10 cellular contexts compared by ENCODE assay signal in genomic region chr19:14473915-14474578, GRCh38. TPM values are rescaled to one million over a fixed set of nuclear protein-coding genes. Genes with fewer than 3 reads are reported as not detected.
A peak's percentile ranks its signal among the peaks of the same experiment; 100 is the strongest.
DNase-seq lines count a peak whose midpoint lies in the region; ATAC-seq, FAIRE-seq and TF ChIP-seq lines count a peak whose summit lies in the region.
"Had no signal": no experiment of that assay in that cellular context is flagged by ENCODE, and none has a peak within 500 bp of the region (broad histone marks: within the 10 kb centered on the region; RNA-seq: fewer than 3 reads in every experiment).

No MANE protein-coding gene starts in this region.

- H3K9me3 Mint-ChIP-seq in activated CD4-positive, alpha-beta T cell treated with anti-CD3 and anti-CD28 coated beads, Interleukin-2, amount 10 ng/mL, durations not matched to agents 7 days and 5 days = no peaks in the 10 kb centered on the region
- no peaks in the 10 kb centered on the region for H3K9me3 Mint-ChIP-seq in T-cell
- H3K9me3 Mint-ChIP-seq in CD14-positive monocyte = peaks cover 0 to 12% (median 4%) of the 10 kb centered on the region in 7 donors

- H3K4me1 Mint-ChIP-seq in activated CD4-positive, alpha-beta T cell treated with anti-CD3 and anti-CD28 coated beads, Interleukin-2, amount 10 ng/mL, durations not matched to agents 7 days and 5 days = peaks cover 30% of the 10 kb centered on the region
- H3K4me1 Mint-ChIP-seq in T-cell = peaks cover 28 to 39% (median 29%) of the 10 kb centered on the region in 3 donors
- peaks cover 35% of the 10 kb centered on the region for H3K4me1 Mint-ChIP-seq in CD14-positive monocyte

- no peak for FAIRE-seq in kidney (lab: Jason Lieb, UNC)
- FAIRE-seq: GM19239 had no signal

- peaks cover 2 to 13% of the 10 kb centered on the region in 2 donors for H3K36me3 ChIP-seq in kidney (ENCODE audit: control insufficient read depth in 1 of 2, insufficient read depth in 2 of 2, low read length in 2 of 2)
- peaks cover 35% of the 10 kb centered on the region for H3K36me3 ChIP-seq in suprapubic skin
- peaks cover 0 to 46% (median 15%) of the 10 kb centered on the region in 3 donors for H3K36me3 ChIP-seq in esophagus squamous epithelium

- intact Hi-C loops in kidney (cut with DNase I) = no loop called here
- intact Hi-C loops in CD14-positive monocyte (cut with micrococcal nuclease) = loop anchor here in 1 of 2 donors (2.0 to 10.0 kb wide), 2 partner anchors 41 to 279 kb away; partner anchors contain the start of gene PKN1
- intact Hi-C loops in esophagus squamous epithelium (cut with DNase I) = no loop called here

- no peak for TF ChIP-seq CTCF in kidney (IDR thresholded peaks at IDR 0.05; ENCODE audit: borderline replicate concordance, extremely low read depth, insufficient read depth)
- TF ChIP-seq CTCF in suprapubic skin (IDR thresholded peaks at IDR 0.05) = no peak
- TF ChIP-seq CTCF in CD14-positive monocyte (IDR thresholded peaks at IDR 0.05) = no peak
- TF ChIP-seq CTCF in esophagus squamous epithelium (IDR thresholded peaks at IDR 0.05) = no peak

- H3K27me3 Mint-ChIP-seq in activated CD4-positive, alpha-beta T cell treated with anti-CD3 and anti-CD28 coated beads, Interleukin-2, amount 10 ng/mL, durations not matched to agents 7 days and 5 days = peaks cover 16% of the 10 kb centered on the region
- H3K27me3 Mint-ChIP-seq in T-cell (peaks cover 14 to 20% of the 10 kb centered on the region in 2 donors), CD14-positive monocyte (ENCODE audit: low read depth in 3 of 3) (peaks cover 32 to 62% (median 37%) of the 10 kb centered on the region in 3 donors)

- no peak for TF ChIP-seq EP300 in suprapubic skin (IDR thresholded peaks at IDR 0.05)

- H3K27me3 ChIP-seq in suprapubic skin = peaks cover 28% of the 10 kb centered on the region
- peaks cover 0 to 36% (median 0%) of the 10 kb centered on the region in 4 donors for H3K27me3 ChIP-seq in esophagus squamous epithelium

- CTCF ChIA-PET in activated CD4-positive, alpha-beta T cell treated with anti-CD3 and anti-CD28 coated beads, Interleukin-2, amount 10 ng/mL, durations not matched to agents 7 days and 5 days (lab: Charles Lee) = no interaction called here
- CTCF ChIA-PET in T-cell (lab: Charles Lee) = interaction anchor here in 1 of 2 donors (0.7 kb wide), 1 partner anchor 287 kb away, joined by 6 read pairs; no protein-coding TSS in a partner anchor

- ATAC-seq in T-cell (replicated peaks in 1 of 4) (no peak), GM21529 (IDR thresholded peaks at IDR 0.05; ENCODE audit: unreplicated experiment) (no peak)

- H3K36me3 Mint-ChIP-seq in activated CD4-positive, alpha-beta T cell treated with anti-CD3 and anti-CD28 coated beads, Interleukin-2, amount 10 ng/mL, durations not matched to agents 7 days and 5 days (ENCODE audit: low read depth) = peaks cover 16% of the 10 kb centered on the region
- H3K36me3 Mint-ChIP-seq in T-cell (peaks cover 13% of the 10 kb centered on the region), CD14-positive monocyte (peaks cover 25 to 33% of the 10 kb centered on the region in 2 donors)

- H3K4me1 ChIP-seq in kidney (ENCODE audit: control insufficient read depth in 1 of 2, insufficient read depth in 1 of 2, low read depth in 1 of 2, low read length in 2 of 2) = peaks cover 0 to 24% of the 10 kb centered on the region in 2 donors
- peaks cover 62% of the 10 kb centered on the region for H3K4me1 ChIP-seq in suprapubic skin
- peaks cover 36 to 72% (median 50%) of the 10 kb centered on the region in 3 donors for H3K4me1 ChIP-seq in esophagus squamous epithelium

- H3K27ac ChIP-seq in kidney (ENCODE audit: low read depth in 2 of 2, low read length in 2 of 2) = no peak overlapping the region
- no peak overlapping the region for H3K27ac ChIP-seq in suprapubic skin
- peak overlapping the region in 2 of 4 donors; percentile 70 to 77 for H3K27ac ChIP-seq in esophagus squamous epithelium

- H3K9ac ChIP-seq in kidney (ENCODE audit: low read length in 2 of 2) = no peak overlapping the region

- no peak for TF ChIP-seq POLR2A in suprapubic skin (IDR thresholded peaks at IDR 0.05)
- no peak for TF ChIP-seq POLR2A in esophagus squamous epithelium (IDR thresholded peaks at IDR 0.05)

- WGBS in suprapubic skin = 63% methylated on average over 6 of the region's 57 CpGs
- 43% methylated on average over 26 of the region's 57 CpGs; no CpG with 5 or more reads in 1 of the 2 donors for WGBS in esophagus squamous epithelium, 2 donors

- H3K9me3 ChIP-seq in kidney (ENCODE audit: control insufficient read depth in 1 of 2, low read length in 2 of 2) (no peaks in the 10 kb centered on the region), suprapubic skin (no peaks in the 10 kb centered on the region), esophagus squamous epithelium (no peaks in the 10 kb centered on the region)

- H3K4me3 Mint-ChIP-seq in activated CD4-positive, alpha-beta T cell treated with anti-CD3 and anti-CD28 coated beads, Interleukin-2, amount 10 ng/mL, durations not matched to agents 7 days and 5 days = no peak overlapping the region
- H3K4me3 Mint-ChIP-seq in T-cell = peak overlapping the region; percentile 21 to 66 (median 35)
- peak overlapping the region in 1 of 2 donors; percentile 84 for H3K4me3 Mint-ChIP-seq in CD14-positive monocyte

- H3K4me3 ChIP-seq in kidney (ENCODE audit: low read length in 2 of 2) = no peak overlapping the region
- peak overlapping the region; percentile 7 for H3K4me3 ChIP-seq in suprapubic skin
- peak overlapping the region in 2 of 4 donors; percentile 20 to 48 for H3K4me3 ChIP-seq in esophagus squamous epithelium

- DNase-seq in activated CD4-positive, alpha-beta T cell treated with anti-CD3 and anti-CD28 coated beads, Interleukin-2, amount 10 ng/mL, durations not matched to agents 7 days and 5 days = no peak
- no peak for DNase-seq in activated CD4-positive, alpha-beta T cell treated with anti-CD3 and anti-CD28 coated beads, Interleukin-2, amount 50 U/mL, for 4 hours
- DNase-seq in T-cell (no peak), kidney (peak; percentile 80), suprapubic skin (ENCODE audit: low spot score in 2 of 2) (no peak), CD14-positive monocyte (ENCODE audit: low spot score) (no peak), esophagus squamous epithelium (lab: John Stamatoyannopoulos, UW) (no peak)
- DNase-seq: NCI-H1105 had no signal

- peak overlapping the region; percentile 31 for H3K27ac Mint-ChIP-seq in activated CD4-positive, alpha-beta T cell treated with anti-CD3 and anti-CD28 coated beads, Interleukin-2, amount 10 ng/mL, durations not matched to agents 7 days and 5 days
- H3K27ac Mint-ChIP-seq in T-cell = no peak overlapping the region
- H3K27ac Mint-ChIP-seq in CD14-positive monocyte = peak overlapping the region in 1 of 7 donors; percentile 9

- POLR2A ChIA-PET in activated CD4-positive, alpha-beta T cell treated with anti-CD3 and anti-CD28 coated beads, Interleukin-2, amount 10 ng/mL, durations not matched to agents 7 days and 5 days (lab: Charles Lee) = no interaction called here
- POLR2A ChIA-PET in T-cell (lab: Charles Lee) = no interaction called here

RNA-seq across cellular contexts. Expression of gene PTGER1, which starts 1.1 kb away (rescaled TPM):
- under 1 TPM; 0.19 to 0.27 TPM for total RNA-seq in activated CD4-positive, alpha-beta T cell treated with anti-CD3 and anti-CD28 coated beads, Interleukin-2, amount 10 ng/mL, durations not matched to agents 7 days and 5 days
- total RNA-seq in T-cell = under 1 TPM in 2 of 5 donors, not detected in 3; 0.23 to 0.25 TPM
- total RNA-seq in kidney = 19.0 TPM
- polyA plus RNA-seq in kidney (ENCODE audit: insufficient read depth, low read depth, low replicate concordance) = 14.3 TPM
- under 1 TPM in 1 of 4 donors, not detected in 3; 0.47 TPM for total RNA-seq in suprapubic skin
- polyA plus RNA-seq in CD14-positive monocyte = not detected
- 1 to 10 TPM in 1 of 4 donors, under 1 TPM in 2, not detected in 1; 0.31 to 1.3 (median 0.38) TPM for total RNA-seq in esophagus squamous epithelium

RNA-seq across cellular contexts. Expression of gene GIPC1, which starts 21.9 kb away (rescaled TPM):
- 10 to 100 TPM; 36.5 to 47.2 TPM for total RNA-seq in activated CD4-positive, alpha-beta T cell treated with anti-CD3 and anti-CD28 coated beads, Interleukin-2, amount 10 ng/mL, durations not matched to agents 7 days and 5 days
- total RNA-seq in T-cell (10 to 100 TPM; 27.5 to 44.4 (median 35.4) TPM), kidney (94.6 TPM), suprapubic skin (100 to 1,000 TPM in 3 of 4 donors, 10 to 100 TPM in 1; 85.8 to 111 (median 105) TPM), esophagus squamous epithelium (100 to 1,000 TPM; 147 to 432 (median 243) TPM)
- polyA plus RNA-seq in kidney (ENCODE audit: insufficient read depth, low read depth, low replicate concordance) (137 TPM), CD14-positive monocyte (1 to 10 TPM; 4.8 to 6.2 TPM)

RNA-seq across cellular contexts. Expression of gene PKN1, which starts 40.9 kb away (rescaled TPM):
- total RNA-seq in activated CD4-positive, alpha-beta T cell treated with anti-CD3 and anti-CD28 coated beads, Interleukin-2, amount 10 ng/mL, durations not matched to agents 7 days and 5 days = 100 to 1,000 TPM; 238 to 242 TPM
- total RNA-seq in T-cell = 100 to 1,000 TPM; 170 to 272 (median 224) TPM
- total RNA-seq in kidney = 103 TPM
- polyA plus RNA-seq in kidney (ENCODE audit: insufficient read depth, low read depth, low replicate concordance) = 67.7 TPM
- 10 to 100 TPM in 3 of 4 donors, 1 to 10 TPM in 1; 8.6 to 21.2 (median 14.9) TPM for total RNA-seq in suprapubic skin
- polyA plus RNA-seq in CD14-positive monocyte = 10 to 100 TPM; 49.5 to 49.6 TPM
- total RNA-seq in esophagus squamous epithelium = 10 to 100 TPM in 2 of 4 donors, 1 to 10 TPM in 2; 6.1 to 38.3 (median 21.0) TPM

RNA-seq across cellular contexts. Expression of gene DNAJB1, which starts 44.1 kb away (rescaled TPM):
- total RNA-seq in activated CD4-positive, alpha-beta T cell treated with anti-CD3 and anti-CD28 coated beads, Interleukin-2, amount 10 ng/mL, durations not matched to agents 7 days and 5 days = 100 to 1,000 TPM in 1 of 2 experiments, 10 to 100 TPM in 1; 89.7 to 100 TPM
- total RNA-seq in T-cell = 100 to 1,000 TPM; 158 to 575 (median 165) TPM
- total RNA-seq in kidney = 77.9 TPM
- polyA plus RNA-seq in kidney (ENCODE audit: insufficient read depth, low read depth, low replicate concordance) = 122 TPM
- 100 to 1,000 TPM in 3 of 4 donors, 10 to 100 TPM in 1; 54.5 to 197 (median 145) TPM for total RNA-seq in suprapubic skin
- 10 to 100 TPM; 59.3 to 70.9 TPM for polyA plus RNA-seq in CD14-positive monocyte
- 100 to 1,000 TPM; 182 to 294 (median 224) TPM for total RNA-seq in esophagus squamous epithelium

RNA-seq across cellular contexts. Expression of gene DDX39A, which starts 54.9 kb away (rescaled TPM):
- total RNA-seq in activated CD4-positive, alpha-beta T cell treated with anti-CD3 and anti-CD28 coated beads, Interleukin-2, amount 10 ng/mL, durations not matched to agents 7 days and 5 days = 100 to 1,000 TPM; 232 to 269 TPM
- 100 to 1,000 TPM; 159 to 280 (median 179) TPM for total RNA-seq in T-cell
- total RNA-seq in kidney = 53.8 TPM
- 35.6 TPM for polyA plus RNA-seq in kidney (ENCODE audit: insufficient read depth, low read depth, low replicate concordance)
- 100 to 1,000 TPM in 3 of 4 donors, 10 to 100 TPM in 1; 80.9 to 149 (median 111) TPM for total RNA-seq in suprapubic skin
- polyA plus RNA-seq in CD14-positive monocyte = 10 to 100 TPM; 78.7 to 83.5 TPM
- 100 to 1,000 TPM in 1 of 4 donors, 10 to 100 TPM in 3; 59.2 to 144 (median 88.4) TPM for total RNA-seq in esophagus squamous epithelium
